1 cellular context compared by ENCODE assay signal in the genomic region with DNA sequence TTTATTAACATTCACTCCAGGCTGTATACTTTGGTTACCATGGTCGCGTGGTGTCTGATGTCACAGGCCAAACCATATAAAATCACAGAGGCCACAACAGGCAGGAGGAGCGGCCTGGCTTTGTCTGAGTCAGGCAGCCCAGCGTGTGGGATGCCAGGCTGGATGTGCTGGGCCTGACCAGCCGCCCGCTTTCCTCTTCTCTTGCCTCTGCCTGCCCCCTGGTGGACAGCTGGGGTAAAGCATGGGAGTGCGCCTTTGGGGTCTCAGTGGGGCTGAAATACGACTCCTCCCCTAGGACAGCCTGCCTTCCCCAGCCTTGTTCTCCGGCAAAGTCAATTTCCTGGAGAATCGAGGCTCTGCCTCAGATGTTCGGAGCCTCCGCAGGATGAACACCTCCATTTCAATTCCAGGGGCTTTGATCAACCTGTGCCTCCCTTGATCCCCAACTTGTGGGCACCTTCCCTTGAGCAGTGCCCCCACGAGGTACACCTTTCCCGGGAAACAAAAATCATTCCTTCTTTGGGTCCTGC.
TF ChIP-seq lines count a peak whose summit lies in the region.

No MANE protein-coding gene starts in this region.

TF ChIP-seq in HepG2, 621 proteins besides CTCF, POLR2A, EP300 and RAD21 (continued from another document and continues in another):
- TF ChIP-seq TMF1 (CRISPR knock-in tag; IDR thresholded peaks at IDR 0.05; ENCODE audit: low read depth) (no peak), AKAP8 (CRISPR knock-in tag; IDR thresholded peaks at IDR 0.05) (no peak), NFATC3 (CRISPR knock-in tag; IDR thresholded peaks at IDR 0.05) (no peak), MLX (CRISPR knock-in tag; IDR thresholded peaks at IDR 0.05) (no peak), ERF (CRISPR knock-in tag; IDR thresholded peaks at IDR 0.05) (peak; percentile 72; the same call in 1 of the 2 replicates), ZNF224 (CRISPR knock-in tag; IDR thresholded peaks at IDR 0.05) (no peak), MAZ (IDR thresholded peaks at IDR 0.05; ENCODE audit: borderline replicate concordance, low read depth, low read length) (peak; percentile 22; the same call in 1 of the 2 replicates), MAZ (CRISPR knock-in tag; IDR thresholded peaks at IDR 0.05; ENCODE audit: low read depth) (no peak), ZNF263 (CRISPR knock-in tag; IDR thresholded peaks at IDR 0.05) (0 out of 2 replicates have a peak, but pooled peaks have one; percentile 45), MIER3 (CRISPR knock-in tag; IDR thresholded peaks at IDR 0.05; ENCODE audit: borderline replicate concordance) (peak; percentile 76; the same call in 1 of the 2 replicates), RFX1 (IDR thresholded peaks at IDR 0.05) (no peak), NONO (IDR thresholded peaks at IDR 0.05) (no peak), NONO (CRISPR knock-in tag; conservative IDR thresholded peaks at IDR 0.05) (no peak), ZFP1 (CRISPR knock-in tag; IDR thresholded peaks at IDR 0.05) (no peak), KDM6A (CRISPR knock-in tag; IDR thresholded peaks at IDR 0.05; ENCODE audit: low read depth) (no peak), ZBTB25 (CRISPR knock-in tag; IDR thresholded peaks at IDR 0.05) (0 out of 2 replicates have a peak, but pooled peaks have one; percentile 41), ZMYM4 (CRISPR knock-in tag; IDR thresholded peaks at IDR 0.05) (peak; percentile 53; the same call in 1 of the 2 replicates), GATAD2A (CRISPR knock-in tag; IDR thresholded peaks at IDR 0.05) (peak; percentile 78), POLR2G (IDR thresholded peaks at IDR 0.05; ENCODE audit: low read depth, low read length) (no peak), HOXA9 (CRISPR knock-in tag; IDR thresholded peaks at IDR 0.05; ENCODE audit: borderline replicate concordance) (no peak), LRRFIP1 (CRISPR knock-in tag; conservative IDR thresholded peaks at IDR 0.05) (no peak), FOXO1 (CRISPR knock-in tag; IDR thresholded peaks at IDR 0.05) (no peak), IRF2 (CRISPR knock-in tag; IDR thresholded peaks at IDR 0.05) (peak; percentile 67; the same call in 1 of the 2 replicates), ZNF556 (CRISPR knock-in tag; IDR thresholded peaks at IDR 0.05; ENCODE audit: borderline replicate concordance) (peak; percentile 84; the same call in 1 of the 2 replicates), AHR (CRISPR knock-in tag; IDR thresholded peaks at IDR 0.05) (0 out of 2 replicates have a peak, but pooled peaks have one; percentile 27), ESRRA (CRISPR knock-in tag; IDR thresholded peaks at IDR 0.05; ENCODE audit: low read depth) (0 out of 2 replicates have a peak, but pooled peaks have one; percentile 32), THAP11 (CRISPR knock-in tag; IDR thresholded peaks at IDR 0.05) (peak; percentile 49; the same call in 1 of the 2 replicates), CHD2 (IDR thresholded peaks at IDR 0.05; ENCODE audit: low read depth, low read length) (no peak), SIX1 (CRISPR knock-in tag; IDR thresholded peaks at IDR 0.05; ENCODE audit: borderline replicate concordance) (peak; percentile 63; the same call in 1 of the 2 replicates), ZNF251 (CRISPR knock-in tag; IDR thresholded peaks at IDR 0.05) (no peak), KMT2B (CRISPR knock-in tag; IDR thresholded peaks at IDR 0.05) (peak; percentile 54; the same call in 1 of the 2 replicates), RARA (CRISPR knock-in tag; IDR thresholded peaks at IDR 0.05) (peak; percentile 41; the same call in 1 of the 2 replicates), ZFY (CRISPR knock-in tag; IDR thresholded peaks at IDR 0.05) (peak; percentile 56; the same call in 1 of the 2 replicates), ZNF160 (CRISPR knock-in tag; IDR thresholded peaks at IDR 0.05) (no peak), ZBTB8A (CRISPR knock-in tag; IDR thresholded peaks at IDR 0.05; ENCODE audit: borderline replicate concordance, low read depth) (no peak), KLF6 (CRISPR knock-in tag; IDR thresholded peaks at IDR 0.05) (peak; percentile 71; the same call in 1 of the 2 replicates), RELA (CRISPR knock-in tag; IDR thresholded peaks at IDR 0.05) (0 out of 2 replicates have a peak, but pooled peaks have one; percentile 39), MAX (IDR thresholded peaks at IDR 0.05) (peak; percentile 50; the same call in 1 of the 2 replicates), ZBTB20 (CRISPR knock-in tag; IDR thresholded peaks at IDR 0.05; ENCODE audit: borderline replicate concordance, low read depth) (no peak), MTA1 (CRISPR knock-in tag; IDR thresholded peaks at IDR 0.05; ENCODE audit: borderline replicate concordance) (peak; percentile 47; the same call in 1 of the 2 replicates), ZC3H13 (CRISPR knock-in tag; IDR thresholded peaks at IDR 0.05) (no peak)
- TF ChIP-seq, protein P1, sequence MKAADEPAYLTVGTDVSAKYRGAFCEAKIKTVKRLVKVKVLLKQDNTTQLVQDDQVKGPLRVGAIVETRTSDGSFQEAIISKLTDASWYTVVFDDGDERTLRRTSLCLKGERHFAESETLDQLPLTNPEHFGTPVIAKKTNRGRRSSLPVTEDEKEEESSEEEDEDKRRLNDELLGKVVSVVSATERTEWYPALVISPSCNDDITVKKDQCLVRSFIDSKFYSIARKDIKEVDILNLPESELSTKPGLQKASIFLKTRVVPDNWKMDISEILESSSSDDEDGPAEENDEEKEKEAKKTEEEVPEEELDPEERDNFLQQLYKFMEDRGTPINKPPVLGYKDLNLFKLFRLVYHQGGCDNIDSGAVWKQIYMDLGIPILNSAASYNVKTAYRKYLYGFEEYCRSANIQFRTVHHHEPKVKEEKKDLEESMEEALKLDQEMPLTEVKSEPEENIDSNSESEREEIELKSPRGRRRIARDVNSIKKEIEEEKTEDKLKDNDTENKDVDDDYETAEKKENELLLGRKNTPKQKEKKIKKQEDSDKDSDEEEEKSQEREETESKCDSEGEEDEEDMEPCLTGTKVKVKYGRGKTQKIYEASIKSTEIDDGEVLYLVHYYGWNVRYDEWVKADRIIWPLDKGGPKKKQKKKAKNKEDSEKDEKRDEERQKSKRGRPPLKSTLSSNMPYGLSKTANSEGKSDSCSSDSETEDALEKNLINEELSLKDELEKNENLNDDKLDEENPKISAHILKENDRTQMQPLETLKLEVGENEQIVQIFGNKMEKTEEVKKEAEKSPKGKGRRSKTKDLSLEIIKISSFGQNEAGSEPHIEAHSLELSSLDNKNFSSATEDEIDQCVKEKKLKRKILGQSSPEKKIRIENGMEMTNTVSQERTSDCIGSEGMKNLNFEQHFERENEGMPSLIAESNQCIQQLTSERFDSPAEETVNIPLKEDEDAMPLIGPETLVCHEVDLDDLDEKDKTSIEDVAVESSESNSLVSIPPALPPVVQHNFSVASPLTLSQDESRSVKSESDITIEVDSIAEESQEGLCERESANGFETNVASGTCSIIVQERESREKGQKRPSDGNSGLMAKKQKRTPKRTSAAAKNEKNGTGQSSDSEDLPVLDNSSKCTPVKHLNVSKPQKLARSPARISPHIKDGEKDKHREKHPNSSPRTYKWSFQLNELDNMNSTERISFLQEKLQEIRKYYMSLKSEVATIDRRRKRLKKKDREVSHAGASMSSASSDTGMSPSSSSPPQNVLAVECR (CRISPR knock-in tag; IDR thresholded peaks at IDR 0.05; ENCODE audit: borderline replicate concordance), result peak; percentile 48; the same call in 1 of the 2 replicates
- TF ChIP-seq, protein P2, sequence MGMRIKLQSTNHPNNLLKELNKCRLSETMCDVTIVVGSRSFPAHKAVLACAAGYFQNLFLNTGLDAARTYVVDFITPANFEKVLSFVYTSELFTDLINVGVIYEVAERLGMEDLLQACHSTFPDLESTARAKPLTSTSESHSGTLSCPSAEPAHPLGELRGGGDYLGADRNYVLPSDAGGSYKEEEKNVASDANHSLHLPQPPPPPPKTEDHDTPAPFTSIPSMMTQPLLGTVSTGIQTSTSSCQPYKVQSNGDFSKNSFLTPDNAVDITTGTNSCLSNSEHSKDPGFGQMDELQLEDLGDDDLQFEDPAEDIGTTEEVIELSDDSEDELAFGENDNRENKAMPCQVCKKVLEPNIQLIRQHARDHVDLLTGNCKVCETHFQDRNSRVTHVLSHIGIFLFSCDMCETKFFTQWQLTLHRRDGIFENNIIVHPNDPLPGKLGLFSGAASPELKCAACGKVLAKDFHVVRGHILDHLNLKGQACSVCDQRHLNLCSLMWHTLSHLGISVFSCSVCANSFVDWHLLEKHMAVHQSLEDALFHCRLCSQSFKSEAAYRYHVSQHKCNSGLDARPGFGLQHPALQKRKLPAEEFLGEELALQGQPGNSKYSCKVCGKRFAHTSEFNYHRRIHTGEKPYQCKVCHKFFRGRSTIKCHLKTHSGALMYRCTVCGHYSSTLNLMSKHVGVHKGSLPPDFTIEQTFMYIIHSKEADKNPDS (CRISPR knock-in tag; IDR thresholded peaks at IDR 0.05), result no peak
- TF ChIP-seq, protein P3, sequence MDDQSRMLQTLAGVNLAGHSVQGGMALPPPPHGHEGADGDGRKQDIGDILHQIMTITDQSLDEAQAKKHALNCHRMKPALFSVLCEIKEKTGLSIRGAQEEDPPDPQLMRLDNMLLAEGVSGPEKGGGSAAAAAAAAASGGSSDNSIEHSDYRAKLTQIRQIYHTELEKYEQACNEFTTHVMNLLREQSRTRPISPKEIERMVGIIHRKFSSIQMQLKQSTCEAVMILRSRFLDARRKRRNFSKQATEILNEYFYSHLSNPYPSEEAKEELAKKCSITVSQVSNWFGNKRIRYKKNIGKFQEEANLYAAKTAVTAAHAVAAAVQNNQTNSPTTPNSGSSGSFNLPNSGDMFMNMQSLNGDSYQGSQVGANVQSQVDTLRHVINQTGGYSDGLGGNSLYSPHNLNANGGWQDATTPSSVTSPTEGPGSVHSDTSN (CRISPR knock-in tag; IDR thresholded peaks at IDR 0.05; ENCODE audit: borderline replicate concordance), result no peak
- TF ChIP-seq, protein P4, sequence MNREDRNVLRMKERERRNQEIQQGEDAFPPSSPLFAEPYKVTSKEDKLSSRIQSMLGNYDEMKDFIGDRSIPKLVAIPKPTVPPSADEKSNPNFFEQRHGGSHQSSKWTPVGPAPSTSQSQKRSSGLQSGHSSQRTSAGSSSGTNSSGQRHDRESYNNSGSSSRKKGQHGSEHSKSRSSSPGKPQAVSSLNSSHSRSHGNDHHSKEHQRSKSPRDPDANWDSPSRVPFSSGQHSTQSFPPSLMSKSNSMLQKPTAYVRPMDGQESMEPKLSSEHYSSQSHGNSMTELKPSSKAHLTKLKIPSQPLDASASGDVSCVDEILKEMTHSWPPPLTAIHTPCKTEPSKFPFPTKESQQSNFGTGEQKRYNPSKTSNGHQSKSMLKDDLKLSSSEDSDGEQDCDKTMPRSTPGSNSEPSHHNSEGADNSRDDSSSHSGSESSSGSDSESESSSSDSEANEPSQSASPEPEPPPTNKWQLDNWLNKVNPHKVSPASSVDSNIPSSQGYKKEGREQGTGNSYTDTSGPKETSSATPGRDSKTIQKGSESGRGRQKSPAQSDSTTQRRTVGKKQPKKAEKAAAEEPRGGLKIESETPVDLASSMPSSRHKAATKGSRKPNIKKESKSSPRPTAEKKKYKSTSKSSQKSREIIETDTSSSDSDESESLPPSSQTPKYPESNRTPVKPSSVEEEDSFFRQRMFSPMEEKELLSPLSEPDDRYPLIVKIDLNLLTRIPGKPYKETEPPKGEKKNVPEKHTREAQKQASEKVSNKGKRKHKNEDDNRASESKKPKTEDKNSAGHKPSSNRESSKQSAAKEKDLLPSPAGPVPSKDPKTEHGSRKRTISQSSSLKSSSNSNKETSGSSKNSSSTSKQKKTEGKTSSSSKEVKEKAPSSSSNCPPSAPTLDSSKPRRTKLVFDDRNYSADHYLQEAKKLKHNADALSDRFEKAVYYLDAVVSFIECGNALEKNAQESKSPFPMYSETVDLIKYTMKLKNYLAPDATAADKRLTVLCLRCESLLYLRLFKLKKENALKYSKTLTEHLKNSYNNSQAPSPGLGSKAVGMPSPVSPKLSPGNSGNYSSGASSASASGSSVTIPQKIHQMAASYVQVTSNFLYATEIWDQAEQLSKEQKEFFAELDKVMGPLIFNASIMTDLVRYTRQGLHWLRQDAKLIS (CRISPR knock-in tag; IDR thresholded peaks at IDR 0.05), result no peak
- TF ChIP-seq, protein P5, sequence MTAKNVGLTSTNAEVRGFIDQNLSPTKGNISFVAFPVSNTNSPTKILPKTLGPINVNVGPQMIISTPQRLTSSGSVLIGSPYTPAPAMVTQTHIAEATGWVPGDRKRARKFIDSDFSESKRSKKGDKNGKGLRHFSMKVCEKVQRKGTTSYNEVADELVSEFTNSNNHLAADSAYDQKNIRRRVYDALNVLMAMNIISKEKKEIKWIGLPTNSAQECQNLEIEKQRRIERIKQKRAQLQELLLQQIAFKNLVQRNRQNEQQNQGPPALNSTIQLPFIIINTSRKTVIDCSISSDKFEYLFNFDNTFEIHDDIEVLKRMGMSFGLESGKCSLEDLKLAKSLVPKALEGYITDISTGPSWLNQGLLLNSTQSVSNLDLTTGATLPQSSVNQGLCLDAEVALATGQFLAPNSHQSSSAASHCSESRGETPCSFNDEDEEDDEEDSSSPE (CRISPR knock-in tag; IDR thresholded peaks at IDR 0.05), result peak; percentile 52
